10 cellular contexts compared by ENCODE assay signal in genomic region chr12:22729898-22730443, GRCh38.
DNase-seq lines count a peak whose midpoint lies in the region; ATAC-seq, FAIRE-seq and TF ChIP-seq lines count a peak whose summit lies in the region.
"Had no signal": no experiment of that assay in that cellular context is flagged by ENCODE, and none has a peak within 500 bp of the region (broad histone marks: within the 10 kb centered on the region; RNA-seq: fewer than 3 reads in every experiment).

No MANE protein-coding gene starts in this region.

- intact Hi-C loops in body of pancreas (cut with DNase I) = no loop called here

- 58 to 64% methylated on average over 3 of the region's 3 CpGs for WGBS in body of pancreas, 2 donors
- 40% methylated on average over 3 of the region's 3 CpGs for WGBS in suprapubic skin

- DNase-seq in HTR-8/SVneo (ENCODE audit: insufficient read length, low spot score) (no peak), body of pancreas (no peak), kidney tubule cell (ENCODE audit: low spot score) (peak; percentile 95), suprapubic skin (ENCODE audit: low spot score in 2 of 2) (no peak), NCI-H2196 (lab: John Stamatoyannopoulos, UW; ENCODE audit: unreplicated experiment) (no peak), OCI-M2 (lab: John Stamatoyannopoulos, UW; ENCODE audit: unreplicated experiment) (no peak), T1000 (lab: John Stamatoyannopoulos, UW) (no peak)
- DNase-seq: activated T-cell treated with anti-CD3 and anti-CD28 coated beads, Interleukin-2, amount 50 U/mL, for 24 hours; SJCRH30 had no signal

- no peaks in the 10 kb centered on the region for H3K27me3 ChIP-seq in body of pancreas
- no peaks in the 10 kb centered on the region for H3K27me3 ChIP-seq in suprapubic skin
- H3K27me3 ChIP-seq: SJCRH30 had no signal

- H3K9me3 ChIP-seq in body of pancreas = no peaks in the 10 kb centered on the region
- H3K9me3 ChIP-seq in suprapubic skin = no peaks in the 10 kb centered on the region
- H3K9me3 ChIP-seq: SJCRH30 had no signal

- no peak for TF ChIP-seq EP300 in suprapubic skin (IDR thresholded peaks at IDR 0.05)

- no peak for TF ChIP-seq CTCF in body of pancreas (IDR thresholded peaks at IDR 0.05)
- TF ChIP-seq CTCF in suprapubic skin (IDR thresholded peaks at IDR 0.05) = no peak

- H3K4me1 ChIP-seq in body of pancreas = no peaks in the 10 kb centered on the region
- H3K4me1 ChIP-seq in suprapubic skin = peaks cover 7% of the 10 kb centered on the region
- H3K4me1 ChIP-seq: SJCRH30 had no signal

- H3K4me3 ChIP-seq in body of pancreas (no peak overlapping the region), suprapubic skin (no peak overlapping the region)
- H3K4me3 ChIP-seq: SJCRH30 had no signal

- ATAC-seq in body of pancreas = peak; percentile 55
- ATAC-seq in GM18861 (IDR thresholded peaks at IDR 0.05; ENCODE audit: unreplicated experiment) = no peak

- peak overlapping the region in 1 of 4 donors; percentile 32 for H3K27ac ChIP-seq in body of pancreas
- peak overlapping the region; percentile 65 for H3K27ac ChIP-seq in suprapubic skin
- H3K27ac ChIP-seq: SJCRH30 had no signal

- no peaks in the 10 kb centered on the region for H3K36me3 ChIP-seq in body of pancreas (replicated peaks in 1 of 2; ENCODE audit: insufficient read depth in 1 of 2, low read depth in 2 of 2)
- no peaks in the 10 kb centered on the region for H3K36me3 ChIP-seq in suprapubic skin
- H3K36me3 ChIP-seq: SJCRH30 had no signal

- TF ChIP-seq POLR2A in body of pancreas (IDR thresholded peaks at IDR 0.05) (no peak), suprapubic skin (IDR thresholded peaks at IDR 0.05) (no peak)

- FAIRE-seq in HTR-8/SVneo (lab: Jason Lieb, UNC) = peak; percentile 68
